Comparison of ENCODE assay signal across 13 cellular contexts in genomic region chr12:104213952-104214351, GRCh38. TPM values are rescaled to one million over a fixed set of nuclear protein-coding genes. Genes with fewer than 3 reads are reported as not detected.
DNase-seq lines count a peak whose midpoint lies in the region; ATAC-seq and TF ChIP-seq lines count a peak whose summit lies in the region.
"Had no signal": no experiment of that assay in that cellular context is flagged by ENCODE, and none has a peak within 500 bp of the region (broad histone marks: within the 10 kb centered on the region; RNA-seq: fewer than 3 reads in every experiment).

No MANE protein-coding gene starts in this region.

- peaks cover 8% of the 10 kb centered on the region for H3K4me1 Mint-ChIP-seq in CD8-positive, alpha-beta T cell (ENCODE audit: low read depth)

- no peak overlapping the region for H3K27ac ChIP-seq in CD8-positive, alpha-beta T cell (ENCODE audit: low read depth, low read length)
- H3K27ac ChIP-seq: coronary artery had no signal

- peaks cover 6% of the 10 kb centered on the region for H3K27me3 Mint-ChIP-seq in CD8-positive, alpha-beta T cell (ENCODE audit: low read depth)
- H3K27me3 Mint-ChIP-seq: CD4-positive, alpha-beta T cell had no signal

- no peaks in the 10 kb centered on the region for H3K9me3 ChIP-seq in CD8-positive, alpha-beta T cell (ENCODE audit: low read length)

- DNase-seq in AG08396 (ENCODE audit: low spot score) (peak; percentile 59), HCEC 1CT (peak; percentile 95), globus pallidus (ENCODE audit: low spot score) (peak; percentile 10)
- no peak for DNase-seq in activated naive CD4-positive, alpha-beta T cell treated with Interleukin-2 at 50 U/mL for 16 hours
- DNase-seq in CD8-positive, alpha-beta T cell: no peak
- DNase-seq: activated CD4-positive, alpha-beta T cell treated with anti-CD3 and anti-CD28 coated beads for 48 hours; activated gamma-delta T cell treated with Interleukin-2 at 50 U/mL for 16 hours; CD4-positive, alpha-beta T cell; NCI-H524 treated with DMSO at 0.1 percent for 48 hours had no signal

- H3K36me3 ChIP-seq in CD8-positive, alpha-beta T cell (ENCODE audit: insufficient read depth, low read length): no peaks in the 10 kb centered on the region

- POLR2A ChIA-PET in CD8-positive, alpha-beta T cell (lab: Charles Lee): interaction anchor here (0.7 to 1.1 kb wide), 2 partner anchors 90 to 730 kb away, joined by 3 read pairs; no protein-coding TSS in a partner anchor

- H3K4me1 ChIP-seq in CD8-positive, alpha-beta T cell (ENCODE audit: insufficient read depth, low read length): peaks cover 4% of the 10 kb centered on the region

- H3K36me3 Mint-ChIP-seq in CD8-positive, alpha-beta T cell: no peaks in the 10 kb centered on the region

- ATAC-seq in SK-N-SH treated with all-trans-retinoic acid at 6 μM for 48 hours (peak; percentile 60), GM19324 (IDR thresholded peaks at IDR 0.05; ENCODE audit: low FRiP score, unreplicated experiment) (no peak), HG03108 (IDR thresholded peaks at IDR 0.05; ENCODE audit: unreplicated experiment) (no peak)
- no peak for ATAC-seq in CD8-positive, alpha-beta T cell

- no peak for TF ChIP-seq CTCF in CD8-positive, alpha-beta T cell (IDR thresholded peaks at IDR 0.05)

- H3K27ac Mint-ChIP-seq in CD8-positive, alpha-beta T cell: no peak overlapping the region
- H3K27ac Mint-ChIP-seq: CD4-positive, alpha-beta T cell had no signal

- H3K9me3 Mint-ChIP-seq in CD8-positive, alpha-beta T cell: no peaks in the 10 kb centered on the region
- H3K9me3 Mint-ChIP-seq: CD4-positive, alpha-beta T cell had no signal

- no peaks in the 10 kb centered on the region for H3K27me3 ChIP-seq in CD8-positive, alpha-beta T cell (ENCODE audit: insufficient read depth, low read length)

- intact Hi-C loops in CD8-positive, alpha-beta T cell (cut with DNase I, micrococcal nuclease): loop anchor here in 1 of 2 experiments (2.0 to 10.0 kb wide), 2 partner anchors 741 to 839 kb away; partner anchors contain the start of gene SLC41A2

- H3K4me3 ChIP-seq in CD8-positive, alpha-beta T cell (ENCODE audit: low read depth, low read length): no peak overlapping the region
- H3K4me3 ChIP-seq: coronary artery had no signal

- CTCF ChIA-PET in CD8-positive, alpha-beta T cell (lab: Charles Lee): interaction anchor here (0.6 to 1.4 kb wide), 5 partner anchors 9 to 167 kb away, joined by 3 to 5 read pairs (median 3); no protein-coding TSS in a partner anchor

- H3K4me3 Mint-ChIP-seq in CD8-positive, alpha-beta T cell: no peak overlapping the region

TF ChIP-seq in SK-N-SH treated with all-trans-retinoic acid at 6 μM for 48 hours, 23 proteins besides CTCF, POLR2A, EP300 and RAD21:
- no peak for TF ChIP-seq CSDC2 (CRISPR knock-in tag; IDR thresholded peaks at IDR 0.05)
- TF ChIP-seq SNAI2 (CRISPR knock-in tag; IDR thresholded peaks at IDR 0.05): peak; percentile 94; the same call in 1 of the 2 replicates
- peak; percentile 77 for TF ChIP-seq TSHZ2 (CRISPR knock-in tag; IDR thresholded peaks at IDR 0.05)
- TF ChIP-seq TOX (CRISPR knock-in tag; IDR thresholded peaks at IDR 0.05; ENCODE audit: borderline replicate concordance): no peak
- no peak for TF ChIP-seq ZNF8 (CRISPR knock-in tag; IDR thresholded peaks at IDR 0.05)
- no peak for TF ChIP-seq ARNTL (CRISPR knock-in tag; IDR thresholded peaks at IDR 0.05; ENCODE audit: borderline replicate concordance, low read depth)
- TF ChIP-seq ISL1 (CRISPR knock-in tag; IDR thresholded peaks at IDR 0.05): peak; percentile 62
- TF ChIP-seq ZFP3 (CRISPR knock-in tag; IDR thresholded peaks at IDR 0.05): no peak
- TF ChIP-seq PPARA (CRISPR knock-in tag; IDR thresholded peaks at IDR 0.05; ENCODE audit: borderline replicate concordance): no peak
- 0 out of 2 replicates have a peak, but pooled peaks have one; percentile 32 for TF ChIP-seq GLIS3 (CRISPR knock-in tag; IDR thresholded peaks at IDR 0.05)
- TF ChIP-seq TCF4 (CRISPR knock-in tag; IDR thresholded peaks at IDR 0.05; ENCODE audit: borderline replicate concordance): peak; percentile 99

RNA-seq across cellular contexts. Expression of gene TXNRD1, which starts 1.6 kb away (rescaled TPM):
- total RNA-seq in CD8-positive, alpha-beta T cell: 10 to 100 TPM; 25.1 to 33.1 TPM

Comparison
In these comparisons a context has a peak if more than half of its experiments do, and no peak if none do; other contexts are left out.
1. DNase-seq: peak in AG08396 (single experiment), HCEC 1CT (single experiment) and globus pallidus (single experiment); none in activated naive CD4-positive, alpha-beta T cell treated with Interleukin-2 at 50 U/mL for 16 hours (single experiment) and CD8-positive, alpha-beta T cell (0 of 7).